Comparison of ENCODE assay signal across 20 cellular contexts in the genomic region with DNA sequence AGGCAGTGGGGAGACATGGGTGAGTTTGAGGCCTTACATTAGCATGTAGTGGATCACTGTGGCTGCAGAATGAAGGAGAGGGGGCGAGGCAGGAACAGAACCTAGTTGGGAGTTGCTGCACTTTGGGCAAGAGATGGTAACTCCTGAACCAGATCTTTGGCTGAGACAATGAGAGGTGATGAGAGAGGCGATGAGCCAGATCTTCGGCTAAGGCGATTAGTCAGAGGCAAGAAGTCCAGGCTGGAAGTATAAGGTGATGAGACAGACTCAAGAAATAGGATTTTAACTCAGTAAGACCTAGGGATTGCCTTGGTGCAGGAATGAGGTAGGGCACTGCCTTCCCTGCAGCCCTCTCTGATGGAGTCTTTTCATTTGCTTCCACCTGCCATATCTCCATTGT. TPM values are rescaled to one million over a fixed set of nuclear protein-coding genes. Genes with fewer than 3 reads are reported as not detected.
DNase-seq lines count a peak whose midpoint lies in the region; ATAC-seq and TF ChIP-seq lines count a peak whose summit lies in the region.
"Had no signal": no experiment of that assay in that cellular context is flagged by ENCODE, and none has a peak within 500 bp of the region (broad histone marks: within the 10 kb centered on the region; RNA-seq: fewer than 3 reads in every experiment).

No MANE protein-coding gene starts in this region.

- no peaks in the 10 kb centered on the region for H3K79me2 ChIP-seq in GM23248 (ENCODE audit: insufficient read depth)

- H3K27me3 ChIP-seq in GM23248 (replicated peaks; ENCODE audit: insufficient read depth) (no peaks in the 10 kb centered on the region), WERI-Rb-1 (ENCODE audit: insufficient read depth, low read depth, severe bottlenecking) (no peaks in the 10 kb centered on the region)
- H3K27me3 ChIP-seq: BLaER1 had no signal

- 61% methylated on average over 4 of the region's 4 CpGs for WGBS in GM23248 (ENCODE audit: low coverage in 1 of 2, low lambda C conversion rate in 2 of 2, missing lambda C conversion rate in 2 of 2), 2 experiments

- no peaks in the 10 kb centered on the region for H4K20me1 ChIP-seq in GM23248 (ENCODE audit: insufficient read depth)
- H4K20me1 ChIP-seq: BLaER1 had no signal

- no peaks in the 10 kb centered on the region for H3K9me2 ChIP-seq in GM23248 (ENCODE audit: insufficient read depth)

- no peak for ATAC-seq in GM18505 (IDR thresholded peaks at IDR 0.05; ENCODE audit: unreplicated experiment)

- no peak overlapping the region for H2AFZ ChIP-seq in GM23248
- H2AFZ ChIP-seq: PC-9 had no signal

- TF ChIP-seq POLR2A in GM18505 (IDR thresholded peaks at IDR 0.05; ENCODE audit: borderline replicate concordance, extremely low read depth, insufficient read depth, insufficient read length), result no peak

- peaks cover 24% of the 10 kb centered on the region for H3F3A ChIP-seq in GM23248 (ENCODE audit: insufficient read depth)

- peak; percentile 86 for DNase-seq in GM23248
- DNase-seq in NCI-H226, result peak; percentile 50
- DNase-seq in WERI-Rb-1, result peak; percentile 45
- peak; percentile 34 for DNase-seq in fibroblast of mammary gland (ENCODE audit: low read depth)
- DNase-seq in NCI-H1930 (lab: John Stamatoyannopoulos, UW), result no peak
- no peak for DNase-seq in HuH-7 (ENCODE audit: low spot score)
- DNase-seq in activated CD8-positive, alpha-beta memory T cell treated with anti-CD3 and anti-CD28 coated beads for 24 hours, result no peak
- DNase-seq: CD4-positive, alpha-beta memory T cell; DMS53; H9; Kasumi-1; NCI-H1105; NCI-H2081 treated with DMSO at 0.1 percent for 48 hours; NCI-H510A treated with DMSO at 0.1 percent for 48 hours; NCI-H774; PC-9 had no signal

- no peak for TF ChIP-seq CTCF in WERI-Rb-1 (IDR thresholded peaks at IDR 0.05; ENCODE audit: low read depth, low read length)
- TF ChIP-seq CTCF in fibroblast of mammary gland (conservative IDR thresholded peaks at IDR 0.05; ENCODE audit: control insufficient read depth, insufficient read depth, low read depth, low read length), result no peak

- in situ Hi-C loops in GM23248 (cut with MboI), result no loop called here

- no peak overlapping the region for H3K4me3 ChIP-seq in GM23248
- H3K4me3 ChIP-seq in WERI-Rb-1 (ENCODE audit: low read depth, low read length), result no peak overlapping the region
- no peak overlapping the region for H3K4me3 ChIP-seq in fibroblast of mammary gland (ENCODE audit: control insufficient read depth, low read depth, low read length)
- H3K4me3 ChIP-seq: BLaER1, PC-9 had no signal

- H3K36me3 ChIP-seq in GM23248 (ENCODE audit: low read depth) (no peaks in the 10 kb centered on the region), WERI-Rb-1 (no peaks in the 10 kb centered on the region)

- H3K9ac ChIP-seq in GM23248, result no peak overlapping the region
- H3K9ac ChIP-seq: BLaER1 had no signal

- peaks cover 27% of the 10 kb centered on the region for H3K4me1 ChIP-seq in GM23248 (ENCODE audit: insufficient read depth)
- H3K4me1 ChIP-seq: BLaER1 had no signal

- H3K27ac ChIP-seq in GM23248 (no peak overlapping the region; the same call in 1 of the 2 replicates), WERI-Rb-1 (no peak overlapping the region)
- H3K27ac ChIP-seq: BLaER1, HL-60, PC-9 had no signal

- peak overlapping the region; percentile 3 for H3K4me2 ChIP-seq in GM23248 (ENCODE audit: unreplicated experiment)
- H3K4me2 ChIP-seq: BLaER1, PC-9 had no signal

- H3K9me3 ChIP-seq in GM23248 (ENCODE audit: low read depth) (no peaks in the 10 kb centered on the region), WERI-Rb-1 (ENCODE audit: severe bottlenecking) (no peaks in the 10 kb centered on the region)
- H3K9me3 ChIP-seq: BLaER1 had no signal

RNA-seq across cellular contexts. Expression of a gene that starts 9.1 kb away (rescaled TPM):
- 0.11 TPM in 1 of 2 replicates, not detected in the other for total RNA-seq in GM23248 (2014; rRNA removed; shearing (Covaris generic))
- not detected in 2 replicates for polyA plus RNA-seq in GM23248 (2016; fragmentation: Nextera tagmentation; extraction: Ambion mirVana)
- total RNA-seq: SK-MEL-5 had no signal
- polyA plus RNA-seq: CD4-positive, alpha-beta memory T cell had no signal

RNA-seq across cellular contexts. Expression of a gene that starts 22.2 kb away (rescaled TPM):
- total RNA-seq in GM23248 (2014; rRNA removed; shearing (Covaris generic)), result 29.4 and 35.8 TPM in 2 replicates
- 17.1 and 21.0 TPM in 2 replicates for polyA plus RNA-seq in GM23248 (2016; fragmentation: Nextera tagmentation; extraction: Ambion mirVana)

RNA-seq across cellular contexts. Expression of a gene that starts 45.3 kb away (rescaled TPM):
- total RNA-seq in GM23248 (2014; rRNA removed; shearing (Covaris generic)), result 42.9 and 51.1 TPM in 2 replicates
- polyA plus RNA-seq in GM23248 (2016; fragmentation: Nextera tagmentation; extraction: Ambion mirVana), result 16.7 and 21.0 TPM in 2 replicates

RNA-seq across cellular contexts. Expression of a gene that starts 50.2 kb away (rescaled TPM):
- 122 and 140 TPM in 2 replicates for total RNA-seq in GM23248 (2014; rRNA removed; shearing (Covaris generic))
- 174 and 177 TPM in 2 replicates for polyA plus RNA-seq in GM23248 (2016; fragmentation: Nextera tagmentation; extraction: Ambion mirVana)

RNA-seq across cellular contexts. Expression of a gene that starts 54.5 kb away (rescaled TPM):
- total RNA-seq in GM23248 (2014; rRNA removed; shearing (Covaris generic)), result 123 and 221 TPM in 2 replicates
- polyA plus RNA-seq in GM23248 (2016; fragmentation: Nextera tagmentation; extraction: Ambion mirVana), result 27.3 and 28.9 TPM in 2 replicates

Comparison
In these comparisons a context has a peak if more than half of its experiments do, and no peak if none do; other contexts are left out.
1. DNase-seq: peak in GM23248 (single experiment), NCI-H226 (single experiment), WERI-Rb-1 (single experiment) and fibroblast of mammary gland (single experiment); none in NCI-H1930 (0 of 2), HuH-7 (single experiment) and activated CD8-positive, alpha-beta memory T cell treated with anti-CD3 and anti-CD28 coated beads for 24 hours (single experiment).